22 cellular contexts compared by ENCODE assay signal in the genomic region with DNA sequence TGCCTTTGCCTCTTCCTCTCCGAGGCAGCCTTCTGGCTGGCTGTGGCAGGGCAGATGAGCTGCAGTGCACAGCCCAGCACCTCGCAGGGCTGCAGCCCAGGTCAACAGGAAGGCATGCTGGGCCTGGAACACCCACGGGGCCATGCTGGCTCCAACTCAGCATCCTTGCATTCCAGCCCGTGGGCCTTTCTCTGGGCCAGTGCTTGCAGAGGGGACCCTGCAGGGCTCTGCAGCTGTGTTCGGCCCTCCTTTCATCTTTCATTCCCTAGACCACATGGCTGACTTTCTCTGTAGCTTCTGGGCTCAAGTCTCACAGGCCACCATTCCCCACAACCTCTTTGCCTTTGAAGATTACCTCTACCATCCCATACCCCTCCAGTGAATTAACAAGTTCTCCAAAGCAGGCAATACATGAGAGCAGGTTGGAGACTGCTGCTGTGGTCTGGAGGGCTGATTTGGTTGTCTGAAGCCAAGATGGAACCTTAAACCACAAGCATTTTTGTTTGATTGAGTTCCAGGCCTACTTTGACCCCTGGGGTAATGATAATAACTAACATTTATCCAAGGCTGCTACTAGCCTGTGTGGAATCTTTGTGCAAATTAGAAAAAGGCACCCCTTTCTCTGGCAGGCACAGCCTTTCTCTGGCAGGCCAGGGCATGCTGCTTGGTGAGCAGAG. TPM values are rescaled to one million over a fixed set of nuclear protein-coding genes. Genes with fewer than 3 reads are reported as not detected.
"Had no signal": no experiment of that assay in that cellular context is flagged by ENCODE, and none has a peak within 500 bp of the region (broad histone marks: within the 10 kb centered on the region; RNA-seq: fewer than 3 reads in every experiment).

No MANE protein-coding gene starts in this region.

- H3K27me3 Mint-ChIP-seq: activated B cell treated with CpG ODN at 0.5 μM for 24 hours; activated naive CD8-positive, alpha-beta T cell; naive thymus-derived CD4-positive, alpha-beta T cell had no signal

- H3K27me3 ChIP-seq: esophagus muscularis mucosa, right atrium auricular region, upper lobe of right lung had no signal

- FAIRE-seq: colon, endometrium, TTC549 had no signal

- H3K4me3 Mint-ChIP-seq: activated B cell treated with CpG ODN at 0.5 μM for 24 hours; activated CD8-positive, alpha-beta T cell treated with anti-CD3 and anti-CD28 coated beads, Interleukin-2, amount 10 ng/mL, durations not matched to agents 7 days and 5 days; activated naive CD8-positive, alpha-beta T cell; naive thymus-derived CD4-positive, alpha-beta T cell had no signal

- H3K9me3 ChIP-seq: esophagus muscularis mucosa, left ventricle myocardium inferior, mucosa of descending colon, right atrium auricular region, thoracic aorta, upper lobe of right lung had no signal

- H3K9me3 Mint-ChIP-seq: activated B cell treated with CpG ODN at 0.5 μM for 24 hours; naive thymus-derived CD4-positive, alpha-beta T cell had no signal

- DNase-seq: activated B cell treated with CpG ODN at 0.5 μM for 24 hours; activated CD4-positive, alpha-beta T cell treated with anti-CD3 and anti-CD28 coated beads for 48 hours; activated CD8-positive, alpha-beta memory T cell treated with anti-CD3 and anti-CD28 coated beads, Interleukin-2, amount 50 U/mL, for 4 hours; activated CD8-positive, alpha-beta T cell treated with anti-CD3 and anti-CD28 coated beads, Interleukin-2, amount 10 ng/mL, durations not matched to agents 7 days and 5 days; activated gamma-delta T cell treated with Interleukin-2 at 50 U/mL for 16 hours; amniotic stem cell; hippocampal formation; left ventricle myocardium inferior; naive thymus-derived CD4-positive, alpha-beta T cell; upper lobe of right lung had no signal

- H3K4me2 ChIP-seq: smooth muscle cell had no signal

- H3K4me3 ChIP-seq: esophagus muscularis mucosa, left ventricle myocardium inferior, mucosa of descending colon, right atrium auricular region, smooth muscle cell, thoracic aorta, upper lobe of right lung had no signal

- H3K27ac ChIP-seq: esophagus muscularis mucosa, left ventricle myocardium inferior, right atrium auricular region, thoracic aorta, upper lobe of right lung had no signal

- ATAC-seq: activated CD8-positive, alpha-beta T cell treated with anti-CD3 and anti-CD28 coated beads, Interleukin-2, amount 10 ng/mL, durations not matched to agents 7 days and 5 days; mucosa of descending colon; naive thymus-derived CD4-positive, alpha-beta T cell; upper lobe of right lung had no signal

- H3K27ac Mint-ChIP-seq: activated B cell treated with CpG ODN at 0.5 μM for 24 hours; activated CD8-positive, alpha-beta T cell treated with anti-CD3 and anti-CD28 coated beads, Interleukin-2, amount 10 ng/mL, durations not matched to agents 7 days and 5 days; activated naive CD8-positive, alpha-beta T cell; progenitor cell of endocrine pancreas had no signal

RNA-seq across cellular contexts. Expression of gene THPO, which starts 34.7 kb away (rescaled TPM):
- total RNA-seq: activated B cell treated with CpG ODN at 0.5 μM for 24 hours; activated CD8-positive, alpha-beta T cell treated with anti-CD3 and anti-CD28 coated beads, Interleukin-2, amount 10 ng/mL, durations not matched to agents 7 days and 5 days; glomerular endothelial cell; naive thymus-derived CD4-positive, alpha-beta T cell; smooth muscle cell; T-helper 2 cell treated with Interferon-gamma antibody and Interleukin-4, amounts not matched to agents 100 ng/mL and 5 ng/mL, for 36 hours had no signal
- polyA plus RNA-seq: naive thymus-derived CD4-positive, alpha-beta T cell had no signal
